ENCODE assay signal across 8 cellular contexts in the genomic region with DNA sequence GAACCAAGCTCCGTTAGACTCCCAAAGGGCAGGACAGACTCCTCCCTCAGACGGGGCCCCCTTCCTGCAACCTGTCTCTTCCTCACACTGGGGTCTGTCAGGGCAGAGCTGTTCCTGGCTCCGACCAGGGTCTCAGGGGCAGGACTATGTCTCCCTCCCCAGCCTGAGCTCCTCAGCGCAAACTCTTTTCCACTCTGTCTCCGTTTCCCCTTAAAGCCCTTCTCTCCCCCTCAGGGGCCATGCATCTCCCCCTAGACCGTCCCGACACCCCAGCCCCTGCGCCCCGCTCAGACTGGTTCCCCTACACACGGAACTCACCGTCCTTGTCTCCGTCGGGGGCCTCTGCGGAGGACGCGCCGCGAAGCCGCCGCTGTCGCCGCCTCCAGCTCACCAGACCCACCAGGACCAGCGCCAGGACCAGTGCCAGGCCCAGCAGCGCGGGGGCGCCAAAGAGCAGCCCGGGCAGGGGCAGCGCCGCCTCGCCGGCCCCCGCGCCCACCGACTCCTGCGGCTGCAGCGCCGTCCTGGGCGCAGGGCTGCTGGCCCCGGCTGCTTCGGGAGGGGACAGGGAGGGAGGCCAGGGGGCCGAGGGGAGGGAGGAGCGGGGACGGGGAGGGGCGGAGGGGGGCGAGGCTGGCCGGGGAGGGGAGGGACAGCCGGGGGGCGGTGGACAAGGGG. TPM values are rescaled to one million over a fixed set of nuclear protein-coding genes. Genes with fewer than 3 reads are reported as not detected.
A peak's percentile ranks its signal among the peaks of the same experiment; 100 is the strongest.
DNase-seq lines count a peak whose midpoint lies in the region; ATAC-seq and TF ChIP-seq lines count a peak whose summit lies in the region.

No MANE protein-coding gene starts in this region.

- peak overlapping the region; percentile 33 for H3K4me3 ChIP-seq in BJ (ENCODE audit: low read depth, low read length)
- H3K4me3 ChIP-seq in stomach = peak overlapping the region; percentile 42 to 64 (median 56)

- intact Hi-C loops in stomach (cut with DNase I; ENCODE audit: low total_unique reads) (no loop called here), posterior vena cava (cut with DNase I) (no loop called here)

- peaks cover 11 to 18% of the 10 kb centered on the region in 2 donors for H3K4me1 Mint-ChIP-seq in effector memory CD8-positive, alpha-beta T cell (ENCODE audit: low read depth in 2 of 2)
- H3K4me1 Mint-ChIP-seq in naive B cell = peaks cover 44 to 83% (median 75%) of the 10 kb centered on the region in 3 donors

- CTCF ChIA-PET in BJ (lab: Yijun Ruan, JAX) = interaction anchor here (0.6 to 4.8 kb wide), 18 partner anchors 8 to 830 kb away, joined by 3 to 40 read pairs (median 4); a partner anchor contains a TSS

- peak overlapping the region; percentile 84 to 88 for H3K27ac Mint-ChIP-seq in effector memory CD8-positive, alpha-beta T cell
- peak overlapping the region; percentile 98 to 100 (median 99) for H3K27ac Mint-ChIP-seq in naive B cell

- ATAC-seq in GM19351 (IDR thresholded peaks at IDR 0.05; ENCODE audit: unreplicated experiment) = peak; percentile 36
- peak; percentile 83 for ATAC-seq in effector memory CD8-positive, alpha-beta T cell (replicated peaks)
- peak; percentile 45 to 50 for ATAC-seq in naive B cell (ENCODE audit: low read depth in 2 of 2)

- peaks cover 26% of the 10 kb centered on the region for H3K36me3 Mint-ChIP-seq in effector memory CD8-positive, alpha-beta T cell (ENCODE audit: insufficient read depth)
- peaks cover 5 to 15% of the 10 kb centered on the region in 2 donors for H3K36me3 Mint-ChIP-seq in naive B cell

- H3K27ac ChIP-seq in stomach = peak overlapping the region in 2 of 5 donors; percentile 51 to 61

- no peaks in the 10 kb centered on the region for H3K27me3 Mint-ChIP-seq in effector memory CD8-positive, alpha-beta T cell
- no peaks in the 10 kb centered on the region for H3K27me3 Mint-ChIP-seq in naive B cell

- H3K27me3 ChIP-seq in BJ (ENCODE audit: control insufficient read depth, insufficient read depth, low read length) (peaks cover 10% of the 10 kb centered on the region; the same call in 1 of the 2 replicates), stomach (peaks cover 0 to 57% (median 20%) of the 10 kb centered on the region in 3 donors)

- TF ChIP-seq CTCF in BJ (IDR thresholded peaks at IDR 0.05; ENCODE audit: insufficient read depth, low read depth, low read length) (peak; percentile 61), stomach (IDR thresholded peaks at IDR 0.05) (peak in 5 of 7 experiments; percentile 12 to 86 (median 76))

- TF ChIP-seq EP300 in stomach (IDR thresholded peaks at IDR 0.05) = no peak

- 3 to 12% (median 7%) methylated on average over 25 to 43 of the region's 48 CpGs for WGBS in stomach, 5 donors

- POLR2A ChIA-PET in BJ (lab: Charles Lee) = interaction anchor here (0.5 kb wide), 1 partner anchor 9 kb away, joined by 4 read pairs; no protein-coding TSS in a partner anchor

- H3K9me3 Mint-ChIP-seq in effector memory CD8-positive, alpha-beta T cell = no peaks in the 10 kb centered on the region
- no peaks in the 10 kb centered on the region for H3K9me3 Mint-ChIP-seq in naive B cell

- H3K9me3 ChIP-seq in stomach = no peaks in the 10 kb centered on the region

- TF ChIP-seq POLR2A in stomach (IDR thresholded peaks at IDR 0.05) = no peak

- H3K4me3 Mint-ChIP-seq in effector memory CD8-positive, alpha-beta T cell = peak overlapping the region; percentile 84
- peak overlapping the region; percentile 89 to 98 (median 96) for H3K4me3 Mint-ChIP-seq in naive B cell

- DNase-seq in BJ (ENCODE audit: low read depth) (no peak), NCI-H1105 (lab: John Stamatoyannopoulos, UW) (peak; percentile 21), naive B cell (peak; percentile 89), stomach (peak; percentile 87), posterior vena cava (ENCODE audit: low spot score) (no peak)
- DNase-seq in activated CD4-positive, alpha-beta T cell treated with anti-CD3 and anti-CD28 coated beads, Interleukin-2, amount 50 U/mL, for 48 hours = peak; percentile 83 to 85
- peak; percentile 80 to 84 (median 82) for DNase-seq in effector memory CD8-positive, alpha-beta T cell

- no peaks in the 10 kb centered on the region for H3K36me3 ChIP-seq in BJ (ENCODE audit: control insufficient read depth, insufficient read depth, low read length)
- H3K36me3 ChIP-seq in stomach = no peaks in the 10 kb centered on the region

- H3K4me1 ChIP-seq in stomach = peaks cover 10 to 16% (median 15%) of the 10 kb centered on the region in 4 donors

RNA-seq across cellular contexts. Expression of a gene that starts 0.7 kb away (rescaled TPM):
- 0.06 and 0.16 TPM in 2 replicates for polyA plus RNA-seq in BJ (2011; rRNA removed)
- polyA minus RNA-seq in BJ (2011; rRNA and poly(A)+ RNA removed) = 0.10 TPM in 1 of 2 replicates, not detected in the other
- 100 to 1,000 TPM in 1 of 6 donors, 10 to 100 TPM in 5; 65.3 to 104 (median 84.2) TPM for polyA plus RNA-seq in naive B cell (ENCODE audit: low read depth in 6 of 6)
- total RNA-seq in stomach = under 1 TPM in 2 of 5 donors, not detected in 3; 0.55 to 0.87 TPM
- 1 to 10 TPM in 1 of 3 donors, under 1 TPM in 1, not detected in 1; 0.31 to 1.1 TPM for polyA plus RNA-seq in stomach
- under 1 TPM; 0.28 to 0.33 TPM for total RNA-seq in posterior vena cava

RNA-seq across cellular contexts. Expression of a gene that starts 11.0 kb away (rescaled TPM):
- polyA plus RNA-seq in BJ (2011; rRNA removed) (not detected in 2 replicates), naive B cell (ENCODE audit: low read depth in 6 of 6) (1 to 10 TPM in 1 of 6 donors, under 1 TPM in 5; 0.28 to 1.7 (median 0.67) TPM), stomach (under 1 TPM in 1 of 3 donors, not detected in 2; 0.15 TPM)
- not detected in 2 replicates for polyA minus RNA-seq in BJ (2011; rRNA and poly(A)+ RNA removed)
- total RNA-seq in stomach (not detected), posterior vena cava (not detected)

RNA-seq across cellular contexts. Expression of a gene that starts 21.0 kb away (rescaled TPM):
- 18.6 and 30.4 TPM in 2 replicates for polyA plus RNA-seq in BJ (2011; rRNA removed)
- polyA minus RNA-seq in BJ (2011; rRNA and poly(A)+ RNA removed) = 9.7 and 10.0 TPM in 2 replicates
- polyA plus RNA-seq in naive B cell (ENCODE audit: low read depth in 6 of 6) = 10 to 100 TPM; 41.2 to 70.9 (median 53.0) TPM
- total RNA-seq in stomach = 10 to 100 TPM in 2 of 5 donors, 1 to 10 TPM in 2, not detected in 1; 6.1 to 64.3 (median 11.1) TPM
- 10 to 100 TPM; 15.1 to 22.5 (median 15.8) TPM for polyA plus RNA-seq in stomach
- total RNA-seq in posterior vena cava = not detected

RNA-seq across cellular contexts. Expression of a gene that starts 43.3 kb away (rescaled TPM):
- 0.02 and 0.06 TPM in 2 replicates for polyA plus RNA-seq in BJ (2011; rRNA removed)
- 0.05 and 0.09 TPM in 2 replicates for polyA minus RNA-seq in BJ (2011; rRNA and poly(A)+ RNA removed)
- polyA plus RNA-seq in naive B cell (ENCODE audit: low read depth in 6 of 6) = not detected
- 1 to 10 TPM in 1 of 5 donors, under 1 TPM in 1, not detected in 3; 0.72 to 1.1 TPM for total RNA-seq in stomach
- polyA plus RNA-seq in stomach = 1 to 10 TPM in 1 of 3 donors, under 1 TPM in 2; 0.61 to 1.4 (median 0.63) TPM
- total RNA-seq in posterior vena cava = under 1 TPM; 0.14 to 0.23 TPM

Comparison
In these comparisons a context has a peak if more than half of its experiments do, and no peak if none do; other contexts are left out.
1. DNase-seq: peak in NCI-H1105 (single experiment), activated CD4-positive, alpha-beta T cell treated with anti-CD3 and anti-CD28 coated beads, Interleukin-2, amount 50 U/mL, for 48 hours (2 of 2), effector memory CD8-positive, alpha-beta T cell (3 of 3), naive B cell (single experiment) and stomach (single experiment); none in BJ (single experiment) and posterior vena cava (single experiment).
2. RNA of a gene that starts 0.7 kb away (polyA plus RNA-seq): 65.3 to 104 TPM in naive B cell; 0.31 to 1.1 TPM in stomach and 0.06 to 0.16 TPM in BJ; every median in the first group is over 10 times any median in the second.
3. Peak in every context shown above with its lines, with median percentiles within 50 percentile points of each other: ATAC-seq.